ENCODE assay signal across 24 cellular contexts in genomic region chr3:156918746-156919145, GRCh38.
"Had no signal": no experiment of that assay in that cellular context is flagged by ENCODE, and none has a peak within 500 bp of the region (broad histone marks: within the 10 kb centered on the region; RNA-seq: fewer than 3 reads in every experiment).

No MANE protein-coding gene starts in this region.

- H2AFZ ChIP-seq: parathyroid adenoma had no signal

- H3K36me3 ChIP-seq: heart right ventricle, right lobe of liver, stomach, suprapubic skin, tibial nerve had no signal

- H3K4me1 ChIP-seq: heart right ventricle, parathyroid adenoma, right lobe of liver, stomach, suprapubic skin, tibial nerve had no signal

- DNase-seq: activated B cell treated with CpG ODN at 0.5 μM for 24 hours; activated CD4-positive, alpha-beta T cell treated with anti-CD3 and anti-CD28 coated beads for 4 hours; activated CD4-positive, alpha-beta T cell treated with anti-CD3 and anti-CD28 coated beads, Interleukin-2, amount 50 U/mL, for 48 hours; activated CD8-positive, alpha-beta memory T cell treated with anti-CD3 and anti-CD28 coated beads, Interleukin-2, amount 50 U/mL, for 48 hours; activated naive CD4-positive, alpha-beta T cell; activated naive CD8-positive, alpha-beta T cell treated with anti-CD3 and anti-CD28 coated beads, Interleukin-2, amount 10 ng/mL, durations not matched to agents 7 days and 5 days; activated T-cell treated with anti-CD3 and anti-CD28 coated beads, Interleukin-2, amount 50 U/mL, for 4 hours; amniotic stem cell; cerebellar nuclear complex; endodermal cell; heart right ventricle; left colon; mesenchymal stem cell; nucleus accumbens; right lobe of liver; stimulated activated CD4-positive, alpha-beta T cell treated with anti-CD3 and anti-CD28 coated beads, Interleukin-1b, Interleukin-23, amount 100 ng/mL, for 48 hours; stomach; T-helper 9 cell had no signal

- H3K4me3 ChIP-seq: coronary artery, heart right ventricle, right lobe of liver, skin epidermis, stomach, suprapubic skin, tibial nerve had no signal

- ATAC-seq: activated T-cell treated with anti-CD3 and anti-CD28 coated beads, Interleukin-2, amount 50 U/mL, for 4 hours; heart right ventricle; left colon; right lobe of liver; stimulated activated memory B cell treated with anti-CD40 and anti-IgM and Interleukin-4, amounts not matched to agents 10 μg/mL and 1 μg/mL and 100 μg/mL, for 72 hours had no signal

- H3K27ac ChIP-seq: coronary artery, heart right ventricle, parathyroid adenoma, right lobe of liver, skin epidermis, stomach, suprapubic skin, tibial nerve had no signal

- H3K79me2 ChIP-seq: parathyroid adenoma had no signal

- H3K9me3 ChIP-seq: right lobe of liver, suprapubic skin had no signal

- H3K9ac ChIP-seq: parathyroid adenoma had no signal

- H3K27me3 ChIP-seq: heart right ventricle, right lobe of liver, stomach, suprapubic skin, tibial nerve had no signal
